In the genomic region with DNA sequence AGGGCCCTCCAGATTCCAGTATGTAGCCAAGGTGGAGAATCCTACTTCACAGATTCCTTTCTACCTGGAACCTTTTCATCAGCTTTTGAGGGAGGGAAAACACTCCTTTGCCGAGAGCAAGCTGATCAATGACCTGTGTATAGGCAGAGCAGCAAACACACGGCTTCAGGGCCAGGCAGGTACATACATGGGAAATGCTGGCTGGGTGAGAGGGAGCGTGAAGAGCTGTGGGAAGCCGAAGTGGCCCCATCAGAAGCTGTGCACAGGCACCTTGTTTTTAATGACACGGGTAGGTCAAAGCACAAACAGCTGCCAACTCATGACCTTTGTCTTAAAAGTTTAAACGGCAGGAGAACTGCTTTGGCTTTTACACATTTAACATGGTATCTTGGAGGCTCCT, we compare ENCODE assay signal across 16 cellular contexts. TPM values are rescaled to one million over a fixed set of nuclear protein-coding genes. Genes with fewer than 3 reads are reported as not detected.
A peak's percentile ranks its signal among the peaks of the same experiment; 100 is the strongest.
DNase-seq lines count a peak whose midpoint lies in the region; ATAC-seq and TF ChIP-seq lines count a peak whose summit lies in the region.
"Had no signal": no experiment of that assay in that cellular context is flagged by ENCODE, and none has a peak within 500 bp of the region (broad histone marks: within the 10 kb centered on the region; RNA-seq: fewer than 3 reads in every experiment).

No MANE protein-coding gene starts in this region.

- no peaks in the 10 kb centered on the region for H3K27me3 ChIP-seq in MM.1S (replicated peaks; ENCODE audit: insufficient read depth, low read length)
- H3K27me3 ChIP-seq: gastrocnemius medialis had no signal

- peaks cover 74% of the 10 kb centered on the region for H3K36me3 Mint-ChIP-seq in T-helper 2 cell treated with Interferon-gamma antibody and Interleukin-4, amounts not matched to agents 5 μg/mL and 100 μg/mL, for 36 hours (ENCODE audit: low read depth)
- H3K36me3 Mint-ChIP-seq in central memory CD8-positive, alpha-beta T cell (ENCODE audit: insufficient read depth), result peaks cover 66% of the 10 kb centered on the region
- peaks cover 65% of the 10 kb centered on the region for H3K36me3 Mint-ChIP-seq in stimulated activated effector memory CD8-positive, alpha-beta T cell treated with anti-CD3 and anti-CD28 coated beads, Interleukin-12 subunit alpha, Interleukin-12 subunit beta, amount 100 ng/mL, for 72 hours
- H3K36me3 Mint-ChIP-seq: WTC11 had no signal

- ATAC-seq in central memory CD8-positive, alpha-beta T cell (replicated peaks; ENCODE audit: extremely low read depth, poor library complexity, severe bottlenecking), result no peak
- no peak for ATAC-seq in stimulated activated effector memory CD8-positive, alpha-beta T cell treated with anti-CD3 and anti-CD28 coated beads, Interleukin-12 subunit alpha, Interleukin-12 subunit beta, amount 100 ng/mL, for 72 hours
- no peak for ATAC-seq in left lobe of liver
- no peak for ATAC-seq in HG02642 (IDR thresholded peaks at IDR 0.05; ENCODE audit: poor library complexity, unreplicated experiment)
- ATAC-seq: gastrocnemius medialis, WTC11 had no signal

- no peaks in the 10 kb centered on the region for H3K27me3 Mint-ChIP-seq in T-helper 2 cell treated with Interferon-gamma antibody and Interleukin-4, amounts not matched to agents 5 μg/mL and 100 μg/mL, for 36 hours (ENCODE audit: low read depth)
- no peaks in the 10 kb centered on the region for H3K27me3 Mint-ChIP-seq in central memory CD8-positive, alpha-beta T cell

- H3K4me2 ChIP-seq in MM.1S (ENCODE audit: low read depth, low read length), result peak overlapping the region; percentile 84

- DNase-seq in T-helper 2 cell treated with Interferon-gamma antibody and Interleukin-4, amounts not matched to agents 5 μg/mL and 100 μg/mL, for 36 hours (ENCODE audit: low spot score), result no peak
- DNase-seq in T-helper 2 cell (no peak), MM.1S (no peak), left lobe of liver (ENCODE audit: low spot score) (no peak), amygdala (lab: John Stamatoyannopoulos, UW) (no peak)
- DNase-seq in central memory CD8-positive, alpha-beta T cell (ENCODE audit: low spot score in 2 of 2), result no peak
- no peak for DNase-seq in stimulated activated effector memory CD8-positive, alpha-beta T cell treated with anti-CD3 and anti-CD28 coated beads, Interleukin-12 subunit alpha, Interleukin-12 subunit beta, amount 100 ng/mL, for 72 hours (ENCODE audit: low spot score in 2 of 2)
- DNase-seq: adrenal gland; DMS53; gastrocnemius medialis; NCI-H1092 treated with DMSO at 0.1 percent for 48 hours; Right ventricle myocardium superior; stimulated activated CD4-positive, alpha-beta T cell treated with anti-CD3 and anti-CD28 coated beads, Interleukin-2, amount 100 ng/mL, for 24 hours had no signal

- peaks cover 2% of the 10 kb centered on the region; the same call in 1 of the 2 replicates for H3K36me3 ChIP-seq in MM.1S (replicated peaks; ENCODE audit: insufficient read depth, low read length)
- H3K36me3 ChIP-seq: adrenal gland, gastrocnemius medialis had no signal

- no peak overlapping the region for H2AFZ ChIP-seq in MM.1S (ENCODE audit: low read length)

- H3K27ac Mint-ChIP-seq in T-helper 2 cell treated with Interferon-gamma antibody and Interleukin-4, amounts not matched to agents 5 μg/mL and 100 μg/mL, for 36 hours, result peak overlapping the region; percentile 97
- peak overlapping the region; percentile 98 for H3K27ac Mint-ChIP-seq in central memory CD8-positive, alpha-beta T cell (ENCODE audit: low read depth)
- H3K27ac Mint-ChIP-seq in stimulated activated effector memory CD8-positive, alpha-beta T cell treated with anti-CD3 and anti-CD28 coated beads, Interleukin-12 subunit alpha, Interleukin-12 subunit beta, amount 100 ng/mL, for 72 hours, result peak overlapping the region; percentile 98
- H3K27ac Mint-ChIP-seq: WTC11 had no signal

- peak overlapping the region; percentile 89; the same call in 1 of the 2 replicates for H3K27ac ChIP-seq in MM.1S (ENCODE audit: low read length)
- H3K27ac ChIP-seq: 22Rv1, gastrocnemius medialis had no signal

- H3K4me1 Mint-ChIP-seq in T-helper 2 cell treated with Interferon-gamma antibody and Interleukin-4, amounts not matched to agents 5 μg/mL and 100 μg/mL, for 36 hours (ENCODE audit: low read depth), result peaks cover 57% of the 10 kb centered on the region
- peaks cover 98% of the 10 kb centered on the region for H3K4me1 Mint-ChIP-seq in central memory CD8-positive, alpha-beta T cell
- H3K4me1 Mint-ChIP-seq in stimulated activated effector memory CD8-positive, alpha-beta T cell treated with anti-CD3 and anti-CD28 coated beads, Interleukin-12 subunit alpha, Interleukin-12 subunit beta, amount 100 ng/mL, for 72 hours, result peaks cover 100% of the 10 kb centered on the region

- no peaks in the 10 kb centered on the region for H4K20me1 ChIP-seq in MM.1S (ENCODE audit: insufficient read depth, low read length)

- H3F3A ChIP-seq in MM.1S (ENCODE audit: insufficient read depth, low read length), result peaks cover 82% of the 10 kb centered on the region

- peak overlapping the region; percentile 77 for H3K4me3 ChIP-seq in MM.1S (ENCODE audit: low read length)
- H3K4me3 ChIP-seq: adrenal gland, gastrocnemius medialis had no signal

- H3K79me2 ChIP-seq in MM.1S (ENCODE audit: low read length), result peaks cover 73% of the 10 kb centered on the region

- H3K4me1 ChIP-seq in MM.1S (ENCODE audit: low read length), result peaks cover 68% of the 10 kb centered on the region

- peak overlapping the region; percentile 97 for H3K4me3 Mint-ChIP-seq in T-helper 2 cell treated with Interferon-gamma antibody and Interleukin-4, amounts not matched to agents 5 μg/mL and 100 μg/mL, for 36 hours
- peak overlapping the region; percentile 99 for H3K4me3 Mint-ChIP-seq in central memory CD8-positive, alpha-beta T cell
- peak overlapping the region; percentile 99 for H3K4me3 Mint-ChIP-seq in stimulated activated effector memory CD8-positive, alpha-beta T cell treated with anti-CD3 and anti-CD28 coated beads, Interleukin-12 subunit alpha, Interleukin-12 subunit beta, amount 100 ng/mL, for 72 hours
- H3K4me3 Mint-ChIP-seq: WTC11 had no signal

- no peaks in the 10 kb centered on the region for H3K9me2 ChIP-seq in MM.1S (replicated peaks; ENCODE audit: insufficient read depth, low read length)

- H3K9me3 Mint-ChIP-seq in T-helper 2 cell treated with Interferon-gamma antibody and Interleukin-4, amounts not matched to agents 5 μg/mL and 100 μg/mL, for 36 hours, result no peaks in the 10 kb centered on the region
- H3K9me3 Mint-ChIP-seq in central memory CD8-positive, alpha-beta T cell, result no peaks in the 10 kb centered on the region
- H3K9me3 Mint-ChIP-seq in stimulated activated effector memory CD8-positive, alpha-beta T cell treated with anti-CD3 and anti-CD28 coated beads, Interleukin-12 subunit alpha, Interleukin-12 subunit beta, amount 100 ng/mL, for 72 hours, result no peaks in the 10 kb centered on the region
- H3K9me3 Mint-ChIP-seq: WTC11 had no signal

- H3K9me3 ChIP-seq in MM.1S (replicated peaks; ENCODE audit: insufficient read depth, low read length), result no peaks in the 10 kb centered on the region
- H3K9me3 ChIP-seq: adrenal gland, gastrocnemius medialis had no signal

- H3K9ac ChIP-seq in MM.1S (ENCODE audit: low read length), result peak overlapping the region; percentile 76

- no peak for TF ChIP-seq CTCF in MM.1S (IDR thresholded peaks at IDR 0.05; ENCODE audit: low read length)

RNA-seq across cellular contexts. Expression of a gene that starts 25.3 kb away (rescaled TPM):
- 17.8 TPM for total RNA-seq in left lobe of liver
